ENCODE assay signal across 13 cellular contexts in genomic region chr4:48079972-48080391, GRCh38. TPM values are rescaled to one million over a fixed set of nuclear protein-coding genes. Genes with fewer than 3 reads are reported as not detected.
DNase-seq lines count a peak whose midpoint lies in the region; ATAC-seq, FAIRE-seq and TF ChIP-seq lines count a peak whose summit lies in the region.
"Had no signal": no experiment of that assay in that cellular context is flagged by ENCODE, and none has a peak within 500 bp of the region (broad histone marks: within the 10 kb centered on the region; RNA-seq: fewer than 3 reads in every experiment).

No MANE protein-coding gene starts in this region.

- ATAC-seq in sciatic nerve: no peak
- ATAC-seq in HG03439 (IDR thresholded peaks at IDR 0.05; ENCODE audit: unreplicated experiment): no peak
- ATAC-seq: HepG2 had no signal

- peak overlapping the region; percentile 48 for H2AFZ ChIP-seq in endothelial cell of umbilical vein (ENCODE audit: low read depth, low read length)

- H3K27me3 ChIP-seq in endothelial cell of umbilical vein (ENCODE audit: control insufficient read depth in 2 of 2, insufficient read depth in 2 of 2, low read length in 2 of 2): no peaks in the 10 kb centered on the region
- H3K27me3 ChIP-seq in endodermal cell (ENCODE audit: control insufficient read depth, insufficient read depth, low read length, poor library complexity, severe bottlenecking): no peaks in the 10 kb centered on the region

- H3K36me3 ChIP-seq in endothelial cell of umbilical vein (ENCODE audit: control insufficient read depth in 2 of 2, extremely low read depth in 1 of 2, insufficient read depth in 2 of 2, low read length in 2 of 2): no peaks in the 10 kb centered on the region
- no peaks in the 10 kb centered on the region for H3K36me3 ChIP-seq in endodermal cell (ENCODE audit: control insufficient read depth, insufficient read depth, low read length)

- intact Hi-C loops in endothelial cell of umbilical vein (cut with micrococcal nuclease) (loop anchor here (1.0 kb wide), 1 partner anchor 64 kb away; the partner anchor contains the start of genes CNGA1 and NIPAL1), sciatic nerve (cut with DNase I) (loop anchor here (10.0 kb wide), 2 partner anchors 65 to 155 kb away; partner anchors contain the start of genes CNGA1 and NIPAL1)

- H3K27ac ChIP-seq in endothelial cell of umbilical vein (ENCODE audit: insufficient read depth, low read depth, low read length): peak overlapping the region; percentile 37
- no peak overlapping the region for H3K27ac ChIP-seq in endodermal cell (ENCODE audit: low read depth, low read length)

- dilution Hi-C loops in endothelial cell of umbilical vein (cut with MboI; ENCODE audit: extremely low pct_ligation_motif_present, low sequenced_read_pairs): no loop called here

- no peak for TF ChIP-seq POLR2A in endothelial cell of umbilical vein (IDR thresholded peaks at IDR 0.05; ENCODE audit: low read depth, low read length)
- no peak for TF ChIP-seq POLR2A in GM12891 (IDR thresholded peaks at IDR 0.05; ENCODE audit: low read depth, low read length)

- DNase-seq in EH (ENCODE audit: low read depth) (peak; percentile 71), NCI-H146 treated with DMSO at 0.1 percent for 48 hours (lab: John Stamatoyannopoulos, UW; ENCODE audit: unreplicated experiment) (peak; percentile 16), endothelial cell of umbilical vein (ENCODE audit: low read depth, low spot score) (peak; percentile 72), sciatic nerve (ENCODE audit: low spot score) (no peak), GM12891 (ENCODE audit: insufficient read length, low spot score) (no peak), endodermal cell (no peak)
- DNase-seq: DMS153, hippocampal formation, Right ventricle myocardium superior had no signal

- H3K4me1 ChIP-seq in endothelial cell of umbilical vein (ENCODE audit: control insufficient read depth, extremely low read depth, insufficient read depth, low read length) (peaks cover 28% of the 10 kb centered on the region), endodermal cell (ENCODE audit: control insufficient read depth, insufficient read depth, low read length) (no peaks in the 10 kb centered on the region)

- H3K9me3 Mint-ChIP-seq in nephron (no peaks in the 10 kb centered on the region), endodermal cell (no peaks in the 10 kb centered on the region)

- TF ChIP-seq CTCF in endothelial cell of umbilical vein (IDR thresholded peaks at IDR 0.05; ENCODE audit: extremely low read depth in 1 of 2, insufficient read depth in 1 of 2, low read depth in 1 of 2, low read length in 2 of 2) (no peak), nephron (IDR thresholded peaks at IDR 0.05; ENCODE audit: unreplicated experiment in 3 of 3) (no peak), endodermal cell (conservative IDR thresholded peaks at IDR 0.05) (no peak)

- CTCF ChIA-PET in endothelial cell of umbilical vein (lab: Charles Lee): interaction anchor here (0.6 to 1.9 kb wide), 4 partner anchors 45 to 145 kb away, joined by 3 to 10 read pairs (median 3); no protein-coding TSS in a partner anchor

- H3K79me2 ChIP-seq in endothelial cell of umbilical vein (ENCODE audit: control insufficient read depth, insufficient read depth, low read length): no peaks in the 10 kb centered on the region

- BruUV-seq in endothelial cell of umbilical vein (replicated peaks; lab: Mats Ljungman, UMichigan): no TSS peak

- H3K36me3 Mint-ChIP-seq in nephron (ENCODE audit: low read depth) (no peaks in the 10 kb centered on the region), endodermal cell (ENCODE audit: low read depth) (no peaks in the 10 kb centered on the region)

- peaks cover 5% of the 10 kb centered on the region for H3K4me1 Mint-ChIP-seq in nephron
- peaks cover 20% of the 10 kb centered on the region for H3K4me1 Mint-ChIP-seq in endodermal cell

- no peaks in the 10 kb centered on the region for H3K9me3 ChIP-seq in endothelial cell of umbilical vein (replicated peaks; ENCODE audit: control insufficient read depth, insufficient read depth, low read length)
- no peaks in the 10 kb centered on the region for H3K9me3 ChIP-seq in endodermal cell (ENCODE audit: control insufficient read depth, low read length)

- H3K27ac Mint-ChIP-seq in nephron (peak overlapping the region in 2 of 3 experiments; percentile 36 to 58), endodermal cell (no peak overlapping the region)

- 91 to 93% methylated on average over 3 of the region's 3 CpGs for WGBS in endodermal cell (ENCODE audit: insufficient coverage in 1 of 2, insufficient read length in 1 of 2), 2 experiments

- H3K4me2 ChIP-seq in endothelial cell of umbilical vein (ENCODE audit: insufficient read depth, low read length): peak overlapping the region; percentile 74

- POLR2A ChIA-PET in endothelial cell of umbilical vein (lab: Charles Lee): no interaction called here

- no peak overlapping the region for H3K4me3 Mint-ChIP-seq in nephron
- no peak overlapping the region for H3K4me3 Mint-ChIP-seq in endodermal cell

- H3K4me3 ChIP-seq in endothelial cell of umbilical vein (replicated peaks in 1 of 3; ENCODE audit: insufficient read depth in 1 of 3, low read depth in 1 of 3, low read length in 3 of 3): peak overlapping the region in 1 of 3 experiments; percentile 38
- H3K4me3 ChIP-seq in endodermal cell (ENCODE audit: low read length): no peak overlapping the region

- H3K27me3 Mint-ChIP-seq in nephron (ENCODE audit: low read depth) (no peaks in the 10 kb centered on the region), endodermal cell (ENCODE audit: insufficient read depth) (peaks cover 15% of the 10 kb centered on the region)

- H3K9ac ChIP-seq in endothelial cell of umbilical vein (replicated peaks; ENCODE audit: extremely low read depth, insufficient read depth, low read length) (peak overlapping the region; percentile 45), endodermal cell (ENCODE audit: extremely low read depth, low read length, poor library complexity, severe bottlenecking) (no peak overlapping the region)

- FAIRE-seq in endothelial cell of umbilical vein (lab: Jason Lieb, UNC) (no peak), GM12891 (lab: Jason Lieb, UNC) (no peak)
- FAIRE-seq: colon, HepG2 had no signal

- H4K20me1 ChIP-seq in endothelial cell of umbilical vein (replicated peaks; ENCODE audit: control insufficient read depth, extremely low read depth, insufficient read depth, low read length): no peaks in the 10 kb centered on the region

- no peaks in the 10 kb centered on the region for H3K9me1 ChIP-seq in endothelial cell of umbilical vein (replicated peaks; ENCODE audit: control insufficient read depth, extremely low read depth, insufficient read depth, low read length)

TF ChIP-seq in endothelial cell of umbilical vein, 7 proteins besides CTCF, POLR2A, EP300 and RAD21:
- peak; percentile 79 for TF ChIP-seq JUN (IDR thresholded peaks at IDR 0.05; ENCODE audit: borderline replicate concordance, insufficient read depth, insufficient read length, low read depth)
- TF ChIP-seq POLR2AphosphoS5 (IDR thresholded peaks at IDR 0.05; ENCODE audit: insufficient read depth, low read depth, low read length): peak; percentile 77
- TF ChIP-seq FOS (IDR thresholded peaks at IDR 0.05; ENCODE audit: borderline replicate concordance, insufficient read depth, low read length): peak; percentile 62
- TF ChIP-seq MAX (IDR thresholded peaks at IDR 0.05; ENCODE audit: insufficient read depth, insufficient read length): no peak
- no peak for TF ChIP-seq EZH2 (IDR thresholded peaks at IDR 0.05; ENCODE audit: borderline replicate concordance, low read depth, low read length, severe bottlenecking)
- TF ChIP-seq GATA2 (IDR thresholded peaks at IDR 0.05; ENCODE audit: insufficient read depth, insufficient read length, low read depth, low read length): peak; percentile 97
- no peak for TF ChIP-seq MYC (IDR thresholded peaks at IDR 0.05; ENCODE audit: low read depth, low read length)

TF ChIP-seq in GM12891, 5 proteins besides CTCF, POLR2A, EP300 and RAD21:
- TF ChIP-seq TAF1 (IDR thresholded peaks at IDR 0.05; ENCODE audit: low read depth, low read length) (no peak), PAX5 (IDR thresholded peaks at IDR 0.05; ENCODE audit: insufficient read depth, low read length, severe bottlenecking) (no peak), POLR2AphosphoS5 (IDR thresholded peaks at IDR 0.05; ENCODE audit: low read depth, low read length) (no peak), POU2F2 (IDR thresholded peaks at IDR 0.05; ENCODE audit: low read depth, low read length) (no peak)

RNA-seq across cellular contexts. Expression of gene TXK, which starts 54.1 kb away (rescaled TPM):
- total RNA-seq in endothelial cell of umbilical vein (0.58 and 0.97 TPM in 2 replicates), sciatic nerve (3.9 TPM), endodermal cell (under 1 TPM; 0.66 to 0.68 TPM)
- 0.26 TPM in 1 of 2 replicates, not detected in the other for polyA plus RNA-seq in endothelial cell of umbilical vein
- polyA plus RNA-seq in endothelial cell of umbilical vein (2011; cell fraction: cytosol; rRNA removed): 0.34 and 0.41 TPM in 2 replicates
- polyA plus RNA-seq in endothelial cell of umbilical vein (2011; cell fraction: nucleus; rRNA removed): 0.08 and 0.25 TPM in 2 replicates
- 0.38 and 1.9 TPM in 2 replicates for polyA plus RNA-seq in endothelial cell of umbilical vein (2012)
- 0.24 TPM in 1 of 2 replicates, not detected in the other for polyA minus RNA-seq in endothelial cell of umbilical vein
- polyA minus RNA-seq in endothelial cell of umbilical vein (2011; cell fraction: cytosol; rRNA and poly(A)+ RNA removed): not detected
- not detected in 2 replicates for polyA minus RNA-seq in endothelial cell of umbilical vein (2011; cell fraction: nucleus; rRNA and poly(A)+ RNA removed)
- 1.7 TPM for polyA plus RNA-seq in GM12891 (2012; ENCODE audit: low read depth, missing spikeins)
- polyA plus RNA-seq in endodermal cell (2013, experiment 1 of 2): not detected
- 0.12 TPM for polyA plus RNA-seq in endodermal cell (2013, experiment 2 of 2)
- total RNA-seq: HepG2 had no signal
- polyA plus RNA-seq: HepG2 had no signal

Comparison
In these comparisons a context has a peak if more than half of its experiments do, and no peak if none do; other contexts are left out.
1. DNase-seq: peak in EH (single experiment), NCI-H146 treated with DMSO at 0.1 percent for 48 hours (single experiment) and endothelial cell of umbilical vein (single experiment); none in sciatic nerve (single experiment), GM12891 (single experiment) and endodermal cell (single experiment).